Comparison of ENCODE assay signal across 8 cellular contexts in the genomic region with DNA sequence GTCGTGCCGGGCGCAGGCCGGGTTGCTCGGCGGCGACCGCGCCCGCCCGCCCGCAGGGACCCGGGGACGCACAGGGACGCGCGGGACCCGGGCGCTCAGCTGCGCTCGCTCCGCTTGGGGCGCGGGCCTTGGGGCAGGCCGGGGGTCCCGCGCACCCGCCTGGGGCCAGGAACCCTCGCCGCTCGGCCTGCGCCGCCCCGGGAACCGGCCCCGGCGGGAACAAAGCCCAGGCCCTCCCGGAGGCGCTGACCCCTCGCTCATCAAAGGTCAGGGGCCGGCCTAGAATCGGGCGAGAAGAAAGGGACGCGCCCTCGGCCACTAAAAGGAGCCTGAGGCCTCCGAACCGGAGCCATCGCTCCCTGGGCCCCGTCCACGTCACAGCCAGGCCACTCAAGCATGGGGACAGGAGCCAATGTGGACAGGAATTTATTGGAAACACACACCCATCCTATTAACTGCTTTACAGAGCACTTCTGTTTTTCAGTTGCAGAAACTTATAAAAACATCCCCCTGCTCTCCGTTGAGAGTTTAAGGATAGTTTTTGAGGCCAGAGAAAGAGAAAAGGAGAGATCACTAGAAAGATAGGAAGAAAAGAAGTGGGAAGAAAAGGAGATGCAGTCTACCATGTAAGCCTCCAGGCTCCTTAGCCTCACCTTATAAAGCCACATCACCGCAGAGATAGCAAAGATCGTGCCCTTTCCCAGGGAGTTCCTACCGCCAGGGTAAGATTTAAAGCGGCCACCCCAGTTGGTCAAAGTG. TPM values are rescaled to one million over a fixed set of nuclear protein-coding genes. Genes with fewer than 3 reads are reported as not detected.
A peak's percentile ranks its signal among the peaks of the same experiment; 100 is the strongest.
DNase-seq lines count a peak whose midpoint lies in the region; ATAC-seq and TF ChIP-seq lines count a peak whose summit lies in the region.

No MANE protein-coding gene starts in this region.

- H3K4me3 Mint-ChIP-seq in T-helper 17 cell = peak overlapping the region; percentile 68

- POLR2A ChIA-PET in HEK293 (lab: Yijun Ruan, JAX) = interaction anchor here (1.0 to 1.7 kb wide), 3 partner anchors 8 to 216 kb away, joined by 4 to 6 read pairs (median 4); no protein-coding TSS in a partner anchor

- peaks cover 5% of the 10 kb centered on the region for H3K4me1 Mint-ChIP-seq in T-helper 17 cell

- H3K4me1 ChIP-seq in HEK293 (ENCODE audit: control insufficient read depth, insufficient read depth, low read length) = peaks cover 51% of the 10 kb centered on the region

- TF ChIP-seq CTCF in HEK293 (tag by site-specific recombination; IDR thresholded peaks at IDR 0.05) = no peak

- no peak overlapping the region for H3K27ac Mint-ChIP-seq in T-helper 17 cell

- intact Hi-C loops in left cardiac atrium (cut with DNase I) = loop anchor here in 1 of 2 donors (2.0 to 5.0 kb wide), 2 partner anchors 102 to 216 kb away; no protein-coding TSS in a partner anchor
- intact Hi-C loops in sciatic nerve (cut with DNase I) = loop anchor here (10.0 kb wide), 1 partner anchor 126 kb away; no protein-coding TSS in a partner anchor

- peaks cover 45% of the 10 kb centered on the region for H3K27me3 Mint-ChIP-seq in T-helper 17 cell

- H3K9me3 ChIP-seq in HEK293 (ENCODE audit: control insufficient read depth, insufficient read depth, low read depth, low read length) (no peaks in the 10 kb centered on the region), T-helper 17 cell (ENCODE audit: control insufficient read depth, low read length, poor library complexity, severe bottlenecking) (no peaks in the 10 kb centered on the region)

- H3K4me3 ChIP-seq in HEK293 (ENCODE audit: low read depth, low read length) = peak overlapping the region; percentile 76

- no peaks in the 10 kb centered on the region for H3K36me3 Mint-ChIP-seq in T-helper 17 cell (ENCODE audit: low read depth)

- CTCF ChIA-PET in HEK293 (lab: Yijun Ruan, JAX) = interaction anchor here (0.6 to 1.7 kb wide), 4 partner anchors 138 to 1059 kb away, joined by 3 to 10 read pairs (median 5); no protein-coding TSS in a partner anchor

- no peaks in the 10 kb centered on the region for H3K36me3 ChIP-seq in HEK293 (ENCODE audit: control insufficient read depth in 2 of 2, insufficient read depth in 1 of 2, low read length in 2 of 2)

- peak overlapping the region; percentile 92 for H3K27ac ChIP-seq in HEK293 (ENCODE audit: extremely low read depth, low read depth, low read length)

- ATAC-seq in T-helper 17 cell (no peak), left cardiac atrium (peak; percentile 51 to 70), sciatic nerve (peak; percentile 59)

- DNase-seq in COLO668 (lab: John Stamatoyannopoulos, UW; ENCODE audit: unreplicated experiment) (peak; percentile 60), T-helper 17 cell (no peak), left cardiac atrium (peak; percentile 79), sciatic nerve (ENCODE audit: low spot score) (peak; percentile 77), NCI-H524 (lab: John Stamatoyannopoulos, UW) (no peak)
- DNase-seq in activated CD4-positive, alpha-beta T cell treated with anti-CD3 and anti-CD28 coated beads, Interleukin-2, amount 50 U/mL, for 1 hour = no peak
- DNase-seq in stimulated activated CD4-positive, alpha-beta T cell treated with anti-CD3 and anti-CD28 coated beads, Interleukin-4, amount 100 ng/mL, for 24 hours = no peak

TF ChIP-seq in HEK293, 187 proteins besides CTCF, POLR2A, EP300 and RAD21 (continues in another document):
- TF ChIP-seq ZNF555 (tag by site-specific recombination; conservative IDR thresholded peaks at IDR 0.05) (no peak), ZNF623 (tag by site-specific recombination; IDR thresholded peaks at IDR 0.05) (no peak), ZNF350 (tag by site-specific recombination; IDR thresholded peaks at IDR 0.05) (no peak), ZNF302 (tag by site-specific recombination; IDR thresholded peaks at IDR 0.05; ENCODE audit: low read depth) (no peak), KLF1 (tag by site-specific recombination; IDR thresholded peaks at IDR 0.05) (peak; percentile 35), ZBTB20 (tag by site-specific recombination; IDR thresholded peaks at IDR 0.05) (peak; percentile 35; the same call in 1 of the 2 replicates), ZBTB21 (tag by site-specific recombination; IDR thresholded peaks at IDR 0.05) (no peak), ZNF530 (tag by site-specific recombination; IDR thresholded peaks at IDR 0.05; ENCODE audit: low read depth) (no peak), ZNF366 (tag by site-specific recombination; conservative IDR thresholded peaks at IDR 0.05) (peak; percentile 50), ZNF146 (tag by site-specific recombination; IDR thresholded peaks at IDR 0.05) (no peak), YY1 (tag by site-specific recombination; IDR thresholded peaks at IDR 0.05) (no peak), MEIS1 (CRISPR knock-in tag; IDR thresholded peaks at IDR 0.05; ENCODE audit: borderline replicate concordance) (no peak), ZNF624 (tag by site-specific recombination; IDR thresholded peaks at IDR 0.05) (no peak), ZNF561 (tag by site-specific recombination; IDR thresholded peaks at IDR 0.05; ENCODE audit: borderline replicate concordance) (no peak), ZNF610 (tag by site-specific recombination; IDR thresholded peaks at IDR 0.05; ENCODE audit: borderline replicate concordance) (no peak), KLF9 (tag by site-specific recombination; IDR thresholded peaks at IDR 0.05; ENCODE audit: low read depth) (peak; percentile 23; the same call in 1 of the 2 replicates), GFI1B (tag by site-specific recombination; IDR thresholded peaks at IDR 0.05) (no peak), ZNF391 (tag by site-specific recombination; IDR thresholded peaks at IDR 0.05; ENCODE audit: borderline replicate concordance, low read depth) (no peak), ZNF335 (tag by site-specific recombination; conservative IDR thresholded peaks at IDR 0.05) (peak; percentile 32; the same call in 1 of the 2 replicates), EGR2 (tag by site-specific recombination; IDR thresholded peaks at IDR 0.05; ENCODE audit: low read depth) (no peak), TCF7L2 (IDR thresholded peaks at IDR 0.05; ENCODE audit: borderline replicate concordance, low read depth, low read length) (peak; percentile 53; the same call in 1 of the 2 replicates), ZIC2 (tag by site-specific recombination; IDR thresholded peaks at IDR 0.05) (no peak), ZNF433 (tag by site-specific recombination; IDR thresholded peaks at IDR 0.05; ENCODE audit: low read depth) (no peak), ZBTB17 (tag by site-specific recombination; IDR thresholded peaks at IDR 0.05) (0 out of 2 replicates have a peak, but pooled peaks have one; percentile 7), PRDM1 (tag by site-specific recombination; IDR thresholded peaks at IDR 0.05) (peak; percentile 51; the same call in 1 of the 2 replicates), ZSCAN16 (tag by site-specific recombination; IDR thresholded peaks at IDR 0.05) (no peak), BCL11B (tag by site-specific recombination; IDR thresholded peaks at IDR 0.05; ENCODE audit: low read depth) (no peak), ZNF24 (tag by site-specific recombination; IDR thresholded peaks at IDR 0.05) (no peak)
- TF ChIP-seq, protein P1, sequence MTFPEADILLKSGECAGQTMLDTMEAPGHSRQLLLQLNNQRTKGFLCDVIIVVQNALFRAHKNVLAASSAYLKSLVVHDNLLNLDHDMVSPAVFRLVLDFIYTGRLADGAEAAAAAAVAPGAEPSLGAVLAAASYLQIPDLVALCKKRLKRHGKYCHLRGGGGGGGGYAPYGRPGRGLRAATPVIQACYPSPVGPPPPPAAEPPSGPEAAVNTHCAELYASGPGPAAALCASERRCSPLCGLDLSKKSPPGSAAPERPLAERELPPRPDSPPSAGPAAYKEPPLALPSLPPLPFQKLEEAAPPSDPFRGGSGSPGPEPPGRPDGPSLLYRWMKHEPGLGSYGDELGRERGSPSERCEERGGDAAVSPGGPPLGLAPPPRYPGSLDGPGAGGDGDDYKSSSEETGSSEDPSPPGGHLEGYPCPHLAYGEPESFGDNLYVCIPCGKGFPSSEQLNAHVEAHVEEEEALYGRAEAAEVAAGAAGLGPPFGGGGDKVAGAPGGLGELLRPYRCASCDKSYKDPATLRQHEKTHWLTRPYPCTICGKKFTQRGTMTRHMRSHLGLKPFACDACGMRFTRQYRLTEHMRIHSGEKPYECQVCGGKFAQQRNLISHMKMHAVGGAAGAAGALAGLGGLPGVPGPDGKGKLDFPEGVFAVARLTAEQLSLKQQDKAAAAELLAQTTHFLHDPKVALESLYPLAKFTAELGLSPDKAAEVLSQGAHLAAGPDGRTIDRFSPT (tag by site-specific recombination; IDR thresholded peaks at IDR 0.05) = no peak
- TF ChIP-seq, protein P2, sequence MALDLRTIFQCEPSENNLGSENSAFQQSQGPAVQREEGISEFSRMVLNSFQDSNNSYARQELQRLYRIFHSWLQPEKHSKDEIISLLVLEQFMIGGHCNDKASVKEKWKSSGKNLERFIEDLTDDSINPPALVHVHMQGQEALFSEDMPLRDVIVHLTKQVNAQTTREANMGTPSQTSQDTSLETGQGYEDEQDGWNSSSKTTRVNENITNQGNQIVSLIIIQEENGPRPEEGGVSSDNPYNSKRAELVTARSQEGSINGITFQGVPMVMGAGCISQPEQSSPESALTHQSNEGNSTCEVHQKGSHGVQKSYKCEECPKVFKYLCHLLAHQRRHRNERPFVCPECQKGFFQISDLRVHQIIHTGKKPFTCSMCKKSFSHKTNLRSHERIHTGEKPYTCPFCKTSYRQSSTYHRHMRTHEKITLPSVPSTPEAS (tag by site-specific recombination; IDR thresholded peaks at IDR 0.05) = no peak
- TF ChIP-seq, protein P3, sequence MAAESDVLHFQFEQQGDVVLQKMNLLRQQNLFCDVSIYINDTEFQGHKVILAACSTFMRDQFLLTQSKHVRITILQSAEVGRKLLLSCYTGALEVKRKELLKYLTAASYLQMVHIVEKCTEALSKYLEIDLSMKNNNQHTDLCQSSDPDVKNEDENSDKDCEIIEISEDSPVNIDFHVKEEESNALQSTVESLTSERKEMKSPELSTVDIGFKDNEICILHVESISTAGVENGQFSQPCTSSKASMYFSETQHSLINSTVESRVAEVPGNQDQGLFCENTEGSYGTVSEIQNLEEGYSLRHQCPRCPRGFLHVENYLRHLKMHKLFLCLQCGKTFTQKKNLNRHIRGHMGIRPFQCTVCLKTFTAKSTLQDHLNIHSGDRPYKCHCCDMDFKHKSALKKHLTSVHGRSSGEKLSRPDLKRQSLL (tag by site-specific recombination; IDR thresholded peaks at IDR 0.05) = peak; percentile 23; the same call in 1 of the 2 replicates

RNA-seq across cellular contexts. Expression of a gene that starts 0.5 kb away (rescaled TPM):
- total RNA-seq in T-helper 17 cell = 1 to 10 TPM in 1 of 2 donors, under 1 TPM in 1; 0.94 to 2.2 TPM
- total RNA-seq in left cardiac atrium = 10 to 100 TPM; 11.9 to 12.6 TPM
- total RNA-seq in sciatic nerve = 44.6 TPM

Comparison
In these comparisons a context has a peak if more than half of its experiments do, and no peak if none do; other contexts are left out.
1. DNase-seq: peak in COLO668 (single experiment), left cardiac atrium (single experiment) and sciatic nerve (single experiment); none in T-helper 17 cell (0 of 3), activated CD4-positive, alpha-beta T cell treated with anti-CD3 and anti-CD28 coated beads, Interleukin-2, amount 50 U/mL, for 1 hour (single experiment), stimulated activated CD4-positive, alpha-beta T cell treated with anti-CD3 and anti-CD28 coated beads, Interleukin-4, amount 100 ng/mL, for 24 hours (single experiment) and NCI-H524 (0 of 2).
2. RNA of a gene that starts 0.5 kb away (total RNA-seq): 44.6 TPM in sciatic nerve (single experiment) and 11.9 to 12.6 TPM in left cardiac atrium; 0.94 to 2.2 TPM in T-helper 17 cell; every median in the first group is over 4 times any median in the second.